11 cellular contexts compared by ENCODE assay signal in genomic region chr16:54446639-54447038, GRCh38.
DNase-seq lines count a peak whose midpoint lies in the region; ATAC-seq and TF ChIP-seq lines count a peak whose summit lies in the region.
"Had no signal": no experiment of that assay in that cellular context is flagged by ENCODE, and none has a peak within 500 bp of the region (broad histone marks: within the 10 kb centered on the region; RNA-seq: fewer than 3 reads in every experiment).

No MANE protein-coding gene starts in this region.

- intact Hi-C loops in psoas muscle (cut with DNase I) (no loop called here), spleen (cut with DNase I; ENCODE audit: low total_unique reads) (no loop called here)

- peaks cover 7% of the 10 kb centered on the region for H3K4me1 ChIP-seq in psoas muscle
- H3K4me1 ChIP-seq in spleen, result no peaks in the 10 kb centered on the region

- WGBS in psoas muscle, 3 donors, result 22 to 49% (median 34%) methylated on average over 10 of the region's 10 CpGs
- WGBS in spleen, 5 donors, result 58 to 65% (median 62%) methylated on average over 10 of the region's 10 CpGs

- DNase-seq in ELR (ENCODE audit: low read depth), result peak; percentile 40
- DNase-seq in RPMI7951 (ENCODE audit: low read depth), result peak; percentile 92
- peak; percentile 43 for DNase-seq in fibroblast of villous mesenchyme (ENCODE audit: low read depth)
- DNase-seq in psoas muscle, result peak; percentile 65 to 83
- no peak for DNase-seq in spleen
- no peak for DNase-seq in DMS53 treated with DMSO at 0.1 percent for 48 hours (lab: John Stamatoyannopoulos, UW; ENCODE audit: unreplicated experiment)
- DNase-seq: activated CD8-positive, alpha-beta T cell treated with anti-CD3 and anti-CD28 coated beads, Interleukin-2, amount 10 ng/mL, durations not matched to agents 7 days and 5 days; effector CD4-positive, alpha-beta T cell; naive B cell had no signal

- H3K36me3 ChIP-seq in psoas muscle (ENCODE audit: insufficient read depth in 1 of 2, low read depth in 1 of 2), result no peaks in the 10 kb centered on the region
- H3K36me3 ChIP-seq in spleen, result no peaks in the 10 kb centered on the region

- H3K27ac ChIP-seq in psoas muscle, result peak overlapping the region; percentile 60
- no peak overlapping the region for H3K27ac ChIP-seq in spleen

- ATAC-seq in psoas muscle (peak; percentile 85 to 96 (median 94)), HG03342 (IDR thresholded peaks at IDR 0.05; ENCODE audit: unreplicated experiment) (no peak), GM19328 (IDR thresholded peaks at IDR 0.05; ENCODE audit: unreplicated experiment) (no peak)
- ATAC-seq: activated CD8-positive, alpha-beta T cell treated with anti-CD3 and anti-CD28 coated beads, Interleukin-2, amount 10 ng/mL, durations not matched to agents 7 days and 5 days had no signal

- no peak overlapping the region for H3K4me3 ChIP-seq in fibroblast of villous mesenchyme (ENCODE audit: low read depth, low read length)
- H3K4me3 ChIP-seq in psoas muscle, result no peak overlapping the region
- no peak overlapping the region for H3K4me3 ChIP-seq in spleen

- H3K27me3 ChIP-seq in psoas muscle (ENCODE audit: insufficient read depth in 3 of 3, low read length in 2 of 3), result no peaks in the 10 kb centered on the region
- peaks cover 0 to 24% (median 0%) of the 10 kb centered on the region in 7 donors for H3K27me3 ChIP-seq in spleen (replicated peaks in 1 of 7)

- no peak for TF ChIP-seq POLR2A in spleen (IDR thresholded peaks at IDR 0.05)

- no peaks in the 10 kb centered on the region for H3K9me3 ChIP-seq in psoas muscle
- H3K9me3 ChIP-seq in spleen, result no peaks in the 10 kb centered on the region

- TF ChIP-seq CTCF in fibroblast of villous mesenchyme (IDR thresholded peaks at IDR 0.05; ENCODE audit: insufficient read depth, low read depth, low read length) (no peak), psoas muscle (IDR thresholded peaks at IDR 0.05) (no peak), spleen (IDR thresholded peaks at IDR 0.05 in 8 of 11, conservative IDR thresholded peaks at IDR 0.05 in 3 of 11) (no peak)

Comparison
In these comparisons a context has a peak if more than half of its experiments do, and no peak if none do; other contexts are left out.
1. DNase-seq: peak in ELR (single experiment), RPMI7951 (single experiment), fibroblast of villous mesenchyme (single experiment) and psoas muscle (2 of 2); none in spleen (single experiment) and DMS53 treated with DMSO at 0.1 percent for 48 hours (single experiment).
2. ATAC-seq: peak in psoas muscle (4 of 4); none in HG03342 (single experiment) and GM19328 (single experiment).